ENCODE assay signal across 1 cellular context in the genomic region with DNA sequence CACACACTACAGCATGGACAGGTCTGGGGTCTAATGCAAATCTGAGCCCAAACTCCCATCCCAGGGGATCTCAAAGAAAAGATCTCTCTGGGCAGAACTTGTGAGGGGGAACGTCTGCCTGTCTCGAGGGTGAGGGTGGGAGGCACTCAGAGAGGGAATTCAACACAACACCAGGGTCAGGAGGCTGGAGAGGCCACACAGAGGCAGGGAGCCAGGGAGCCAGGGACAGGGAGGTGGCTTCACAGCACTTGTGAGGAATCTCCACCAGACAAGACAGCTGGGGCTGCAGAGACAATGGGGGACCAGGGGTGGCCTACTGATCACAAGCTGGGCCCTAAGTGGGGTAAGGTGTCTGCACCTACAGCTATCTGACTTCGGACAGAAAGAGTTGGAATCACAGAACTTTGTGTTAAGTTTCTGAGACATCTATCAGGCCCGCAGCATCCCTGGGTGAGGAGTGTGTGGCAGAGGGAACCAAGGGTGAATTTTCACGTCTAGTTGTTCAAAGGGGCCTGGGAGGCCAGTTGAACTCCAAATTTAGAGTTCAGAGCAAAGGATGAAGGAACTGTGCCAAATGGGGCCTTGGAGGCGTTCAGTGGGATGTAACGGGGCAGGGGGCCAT.
TF ChIP-seq lines count a peak whose summit lies in the region.

No MANE protein-coding gene starts in this region.

TF ChIP-seq in GM12878, 131 proteins besides CTCF, POLR2A, EP300 and RAD21:
- TF ChIP-seq WRNIP1 (IDR thresholded peaks at IDR 0.05; ENCODE audit: borderline replicate concordance, low read depth, low read length) (no peak), NBN (IDR thresholded peaks at IDR 0.05) (no peak), ZBED1 (IDR thresholded peaks at IDR 0.05; ENCODE audit: borderline replicate concordance) (no peak), SP1 (IDR thresholded peaks at IDR 0.05; ENCODE audit: low read depth, low read length) (no peak), ZNF217 (IDR thresholded peaks at IDR 0.05) (no peak), TCF12 (IDR thresholded peaks at IDR 0.05; ENCODE audit: low read depth, low read length) (no peak), BRCA1 (IDR thresholded peaks at IDR 0.05; ENCODE audit: low read depth, low read length) (no peak), GABPA (IDR thresholded peaks at IDR 0.05; ENCODE audit: low read depth) (no peak), NRF1 (conservative IDR thresholded peaks at IDR 0.05; ENCODE audit: low read depth, low read length) (no peak)
- TF ChIP-seq, protein P1, sequence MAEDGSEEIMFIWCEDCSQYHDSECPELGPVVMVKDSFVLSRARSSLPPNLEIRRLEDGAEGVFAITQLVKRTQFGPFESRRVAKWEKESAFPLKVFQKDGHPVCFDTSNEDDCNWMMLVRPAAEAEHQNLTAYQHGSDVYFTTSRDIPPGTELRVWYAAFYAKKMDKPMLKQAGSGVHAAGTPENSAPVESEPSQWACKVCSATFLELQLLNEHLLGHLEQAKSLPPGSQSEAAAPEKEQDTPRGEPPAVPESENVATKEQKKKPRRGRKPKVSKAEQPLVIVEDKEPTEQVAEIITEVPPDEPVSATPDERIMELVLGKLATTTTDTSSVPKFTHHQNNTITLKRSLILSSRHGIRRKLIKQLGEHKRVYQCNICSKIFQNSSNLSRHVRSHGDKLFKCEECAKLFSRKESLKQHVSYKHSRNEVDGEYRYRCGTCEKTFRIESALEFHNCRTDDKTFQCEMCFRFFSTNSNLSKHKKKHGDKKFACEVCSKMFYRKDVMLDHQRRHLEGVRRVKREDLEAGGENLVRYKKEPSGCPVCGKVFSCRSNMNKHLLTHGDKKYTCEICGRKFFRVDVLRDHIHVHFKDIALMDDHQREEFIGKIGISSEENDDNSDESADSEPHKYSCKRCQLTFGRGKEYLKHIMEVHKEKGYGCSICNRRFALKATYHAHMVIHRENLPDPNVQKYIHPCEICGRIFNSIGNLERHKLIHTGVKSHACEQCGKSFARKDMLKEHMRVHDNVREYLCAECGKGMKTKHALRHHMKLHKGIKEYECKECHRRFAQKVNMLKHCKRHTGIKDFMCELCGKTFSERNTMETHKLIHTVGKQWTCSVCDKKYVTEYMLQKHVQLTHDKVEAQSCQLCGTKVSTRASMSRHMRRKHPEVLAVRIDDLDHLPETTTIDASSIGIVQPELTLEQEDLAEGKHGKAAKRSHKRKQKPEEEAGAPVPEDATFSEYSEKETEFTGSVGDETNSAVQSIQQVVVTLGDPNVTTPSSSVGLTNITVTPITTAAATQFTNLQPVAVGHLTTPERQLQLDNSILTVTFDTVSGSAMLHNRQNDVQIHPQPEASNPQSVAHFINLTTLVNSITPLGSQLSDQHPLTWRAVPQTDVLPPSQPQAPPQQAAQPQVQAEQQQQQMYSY (CRISPR knock-in tag; IDR thresholded peaks at IDR 0.05): no peak
- TF ChIP-seq, protein P2, sequence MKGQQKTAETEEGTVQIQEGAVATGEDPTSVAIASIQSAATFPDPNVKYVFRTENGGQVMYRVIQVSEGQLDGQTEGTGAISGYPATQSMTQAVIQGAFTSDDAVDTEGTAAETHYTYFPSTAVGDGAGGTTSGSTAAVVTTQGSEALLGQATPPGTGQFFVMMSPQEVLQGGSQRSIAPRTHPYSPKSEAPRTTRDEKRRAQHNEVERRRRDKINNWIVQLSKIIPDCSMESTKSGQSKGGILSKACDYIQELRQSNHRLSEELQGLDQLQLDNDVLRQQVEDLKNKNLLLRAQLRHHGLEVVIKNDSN (IDR thresholded peaks at IDR 0.05; ENCODE audit: borderline replicate concordance, extremely low read length, insufficient read depth, low read depth, low read length): no peak
